ENCODE assay signal across 8 cellular contexts in genomic region chr1:6599141-6599975, GRCh38. TPM values are rescaled to one million over a fixed set of nuclear protein-coding genes. Genes with fewer than 3 reads are reported as not detected.
DNase-seq lines count a peak whose midpoint lies in the region; ATAC-seq, FAIRE-seq and TF ChIP-seq lines count a peak whose summit lies in the region.

No MANE protein-coding gene starts in this region.

- no peak overlapping the region for H3K4me3 ChIP-seq in A549
- H3K4me3 ChIP-seq in iPS-20b (ENCODE audit: low read length), result 0 out of 2 replicates have a peak overlapping the region, but pooled peaks have one; percentile 35

- peaks cover 13% of the 10 kb centered on the region; the same call in 1 of the 2 replicates for H3K27me3 ChIP-seq in iPS-20b (ENCODE audit: insufficient read depth, low read length)

- H3K4me2 ChIP-seq in A549, result peak overlapping the region; percentile 90

- ATAC-seq in A549 (no peak), HG02763 (IDR thresholded peaks at IDR 0.05; ENCODE audit: unreplicated experiment) (no peak), HG03135 (IDR thresholded peaks at IDR 0.05; ENCODE audit: unreplicated experiment) (no peak)

- H3K4me1 ChIP-seq in A549 (peaks cover 13% of the 10 kb centered on the region; the same call in 2 of the 3 replicates), iPS-20b (ENCODE audit: insufficient read depth, low read length) (peaks cover 10% of the 10 kb centered on the region)

- FAIRE-seq in A549 (lab: Jason Lieb, UNC), result no peak

- DNase-seq in A549 (ENCODE audit: low read depth in 1 of 2, low spot score in 1 of 2) (no peak), NOMO-1 (lab: John Stamatoyannopoulos, UW; ENCODE audit: unreplicated experiment in 2 of 2) (peak; percentile 74 to 76), NCI-H2227 (lab: John Stamatoyannopoulos, UW; ENCODE audit: unreplicated experiment) (no peak)
- peak; percentile 36 for DNase-seq in activated effector memory CD4-positive, alpha-beta T cell treated with Interleukin-2 at 50 U/mL for 16 hours
- DNase-seq in stimulated activated CD4-positive, alpha-beta T cell treated with anti-CD3 and anti-CD28 coated beads, TNF-alpha, amount 100 ng/mL, for 4 hours (ENCODE audit: low read depth in 3 of 3), result peak in 2 of 3 experiments; percentile 50 to 59

- H3K9ac ChIP-seq in iPS-20b (ENCODE audit: low read depth, low read length), result no peak overlapping the region

- TF ChIP-seq RAD21 in A549 (conservative IDR thresholded peaks at IDR 0.05 in 1 of 2, IDR thresholded peaks at IDR 0.05 in 1 of 2), result no peak

- H3K9me3 ChIP-seq in A549 (no peaks in the 10 kb centered on the region), iPS-20b (ENCODE audit: insufficient read depth, low read depth, low read length) (no peaks in the 10 kb centered on the region)

- H3K27ac ChIP-seq in A549 (0 out of 6 replicates have a peak overlapping the region, but pooled peaks of 1 of the 2 experiments have one; percentile 49), iPS-20b (ENCODE audit: low read length) (no peak overlapping the region)

- 94% methylated on average over 19 of the region's 31 CpGs for WGBS in A549 (ENCODE audit: missing lambda C conversion rate)

- H3K36me3 ChIP-seq in iPS-20b (ENCODE audit: insufficient read depth, low read depth, low read length), result peaks cover 46% of the 10 kb centered on the region

- no peak for TF ChIP-seq CTCF in A549 (IDR thresholded peaks at IDR 0.05)

- POLR2A ChIA-PET in A549 (lab: Yijun Ruan, JAX), result no interaction called here

- TF ChIP-seq POLR2A in A549 (IDR thresholded peaks at IDR 0.05; ENCODE audit: low read length), result no peak

- TF ChIP-seq EP300 in A549 (IDR thresholded peaks at IDR 0.05), result no peak

- CTCF ChIA-PET in A549 (lab: Yijun Ruan, JAX), result interaction anchor here (0.6 to 2.3 kb wide), 2 partner anchors 45 to 46 kb away, joined by 3 to 6 read pairs; partner anchors contain the start of genes NOL9 and TAS1R1

TF ChIP-seq in A549, 52 proteins besides CTCF, POLR2A, EP300 and RAD21:
- no peak for TF ChIP-seq MAX (IDR thresholded peaks at IDR 0.05)
- TF ChIP-seq E2F6 (IDR thresholded peaks at IDR 0.05; ENCODE audit: borderline replicate concordance, low read depth), result no peak
- TF ChIP-seq KDM5A (IDR thresholded peaks at IDR 0.05), result no peak
- no peak for TF ChIP-seq FOXS1 (CRISPR knock-in tag; IDR thresholded peaks at IDR 0.05)
- TF ChIP-seq CBX2 (IDR thresholded peaks at IDR 0.05; ENCODE audit: borderline replicate concordance, low read depth), result no peak
- no peak for TF ChIP-seq HES2 (IDR thresholded peaks at IDR 0.05)
- no peak for TF ChIP-seq NFE2L2 (conservative IDR thresholded peaks at IDR 0.05; ENCODE audit: low read length)
- TF ChIP-seq HOXA7 (CRISPR knock-in tag; IDR thresholded peaks at IDR 0.05), result no peak
- no peak for TF ChIP-seq HEYL (CRISPR knock-in tag; IDR thresholded peaks at IDR 0.05)
- TF ChIP-seq RCOR1 (IDR thresholded peaks at IDR 0.05; ENCODE audit: low read depth, low read length), result no peak
- no peak for TF ChIP-seq SMC3 (IDR thresholded peaks at IDR 0.05)
- TF ChIP-seq GATA3 (IDR thresholded peaks at IDR 0.05; ENCODE audit: borderline replicate concordance), result no peak
- TF ChIP-seq ZC3H11A (IDR thresholded peaks at IDR 0.05), result no peak
- TF ChIP-seq ZSCAN20 (CRISPR knock-in tag; IDR thresholded peaks at IDR 0.05), result no peak
- no peak for TF ChIP-seq CEBPB (IDR thresholded peaks at IDR 0.05)
- TF ChIP-seq USF2 (IDR thresholded peaks at IDR 0.05), result no peak
- no peak for TF ChIP-seq BCL3 (IDR thresholded peaks at IDR 0.05)

RNA-seq across cellular contexts. Expression of gene KLHL21, which starts 3.3 kb away (rescaled TPM):
- polyA plus RNA-seq in A549 (2011; rRNA removed) (3.3 and 3.5 TPM in 2 replicates), A549 (2017; fragmentation: RNase III; extraction: RNeasy Plus Mini Kit Qiagen cat#74134 plus additional on column Dnase treatment) (9.2 to 10.5 TPM (median 10.2 TPM) in 3 replicates)
- 9.3 and 12.1 TPM in 2 replicates for polyA plus RNA-seq in A549 (2012; cell fraction: cytosol; rRNA removed)
- 24.8 and 37.6 TPM in 2 replicates for polyA plus RNA-seq in A549 (2012; cell fraction: nucleus; rRNA removed)
- polyA minus RNA-seq in A549 (2011; rRNA and poly(A)+ RNA removed), result 4.0 and 5.0 TPM in 2 replicates

RNA-seq across cellular contexts. Expression of gene PHF13, which starts 14.2 kb away (rescaled TPM):
- polyA plus RNA-seq in A549 (2011; rRNA removed) (4.3 TPM in 2 replicates), A549 (2017; fragmentation: RNase III; extraction: RNeasy Plus Mini Kit Qiagen cat#74134 plus additional on column Dnase treatment) (8.9 to 10.5 TPM (median 10.4 TPM) in 3 replicates)
- 3.1 and 3.7 TPM in 2 replicates for polyA plus RNA-seq in A549 (2012; cell fraction: cytosol; rRNA removed)
- polyA plus RNA-seq in A549 (2012; cell fraction: nucleus; rRNA removed), result 4.6 and 5.5 TPM in 2 replicates
- polyA minus RNA-seq in A549 (2011; rRNA and poly(A)+ RNA removed), result 3.9 and 4.2 TPM in 2 replicates

RNA-seq across cellular contexts. Expression of gene ZBTB48, which starts 19.6 kb away (rescaled TPM):
- 5.8 and 8.0 TPM in 2 replicates for polyA plus RNA-seq in A549 (2011; rRNA removed)
- polyA plus RNA-seq in A549 (2012; cell fraction: cytosol; rRNA removed), result 17.6 and 18.9 TPM in 2 replicates
- 40.3 and 64.8 TPM in 2 replicates for polyA plus RNA-seq in A549 (2012; cell fraction: nucleus; rRNA removed)
- 11.3 to 13.4 TPM (median 13.1 TPM) in 3 replicates for polyA plus RNA-seq in A549 (2017; fragmentation: RNase III; extraction: RNeasy Plus Mini Kit Qiagen cat#74134 plus additional on column Dnase treatment)
- 14.7 and 21.1 TPM in 2 replicates for polyA minus RNA-seq in A549 (2011; rRNA and poly(A)+ RNA removed)

RNA-seq across cellular contexts. Expression of gene THAP3, which starts 25.3 kb away (rescaled TPM):
- polyA plus RNA-seq in A549 (2011; rRNA removed), result 6.5 and 7.2 TPM in 2 replicates
- 11.4 and 14.1 TPM in 2 replicates for polyA plus RNA-seq in A549 (2012; cell fraction: cytosol; rRNA removed)
- polyA plus RNA-seq in A549 (2012; cell fraction: nucleus; rRNA removed), result 21.8 and 29.0 TPM in 2 replicates
- polyA plus RNA-seq in A549 (2017; fragmentation: RNase III; extraction: RNeasy Plus Mini Kit Qiagen cat#74134 plus additional on column Dnase treatment), result 10.8 to 12.5 TPM (median 12.0 TPM) in 3 replicates
- 7.2 and 8.9 TPM in 2 replicates for polyA minus RNA-seq in A549 (2011; rRNA and poly(A)+ RNA removed)

RNA-seq across cellular contexts. Expression of gene TAS1R1, which starts 44.3 kb away (rescaled TPM):
- not detected in 2 replicates for polyA plus RNA-seq in A549 (2011; rRNA removed)
- 0.03 TPM in 1 of 2 replicates, not detected in the other for polyA plus RNA-seq in A549 (2012; cell fraction: cytosol; rRNA removed)
- 0.02 and 0.07 TPM in 2 replicates for polyA plus RNA-seq in A549 (2012; cell fraction: nucleus; rRNA removed)
- polyA plus RNA-seq in A549 (2017; fragmentation: RNase III; extraction: RNeasy Plus Mini Kit Qiagen cat#74134 plus additional on column Dnase treatment), result 0.04 TPM in 1 of 3 replicates, not detected in the others
- polyA minus RNA-seq in A549 (2011; rRNA and poly(A)+ RNA removed), result not detected in 2 replicates

Comparison
In these comparisons a context has a peak if more than half of its experiments do, and no peak if none do; other contexts are left out.
1. DNase-seq: peak in NOMO-1 (2 of 2), activated effector memory CD4-positive, alpha-beta T cell treated with Interleukin-2 at 50 U/mL for 16 hours (single experiment) and stimulated activated CD4-positive, alpha-beta T cell treated with anti-CD3 and anti-CD28 coated beads, TNF-alpha, amount 100 ng/mL, for 4 hours (2 of 3); none in A549 (0 of 2) and NCI-H2227 (single experiment).